Comparison of ENCODE assay signal across 18 cellular contexts in the genomic region with DNA sequence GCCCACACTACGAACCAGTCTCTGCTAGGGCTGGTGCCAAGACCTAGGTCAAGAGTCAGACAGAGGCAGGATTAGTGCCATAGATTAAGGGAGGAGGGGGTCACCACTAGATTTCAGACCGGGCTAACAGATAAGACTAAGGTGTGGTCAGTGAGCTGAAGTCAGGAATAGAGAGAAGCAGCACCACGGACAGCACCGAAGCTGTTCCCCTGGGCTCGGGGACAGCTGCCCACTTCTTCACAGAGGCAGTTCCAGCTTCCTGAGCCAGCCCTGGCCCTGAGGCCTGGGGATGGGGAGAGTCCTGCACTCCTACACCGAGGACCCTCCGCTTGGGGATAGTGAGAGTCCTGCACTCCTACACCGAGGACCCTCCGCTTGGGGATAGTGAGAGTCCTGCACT. TPM values are rescaled to one million over a fixed set of nuclear protein-coding genes. Genes with fewer than 3 reads are reported as not detected.
A peak's percentile ranks its signal among the peaks of the same experiment; 100 is the strongest.
DNase-seq lines count a peak whose midpoint lies in the region; TF ChIP-seq lines count a peak whose summit lies in the region.
"Had no signal": no experiment of that assay in that cellular context is flagged by ENCODE, and none has a peak within 500 bp of the region (broad histone marks: within the 10 kb centered on the region; RNA-seq: fewer than 3 reads in every experiment).

No MANE protein-coding gene starts in this region.

- CTCF ChIA-PET in A673 (lab: Charles Lee) = no interaction called here

- no TSS peak for BruUV-seq in A673 (replicated peaks; lab: Mats Ljungman, UMichigan)

- H3K14ac ChIP-seq in neuronal stem cell (ENCODE audit: low read length) = no peak overlapping the region

- no peak overlapping the region for H3K23ac ChIP-seq in neuronal stem cell (ENCODE audit: low read depth, low read length, poor library complexity)

- H3K4me3 ChIP-seq in A673 (ENCODE audit: low read depth, low read length, poor library complexity, severe bottlenecking) (no peak overlapping the region), neuronal stem cell (ENCODE audit: low read length in 2 of 2) (no peak overlapping the region)
- H3K4me3 ChIP-seq: skin epidermis had no signal

- H2BK12ac ChIP-seq in neuronal stem cell (ENCODE audit: low read length) = no peak overlapping the region

- no peak overlapping the region for H3K4me3 Mint-ChIP-seq in activated T-cell treated with anti-CD3 and anti-CD28 coated beads, Interleukin-2, amount 50 U/mL, for 24 hours
- H3K4me3 Mint-ChIP-seq: activated CD4-positive, alpha-beta memory T cell treated with anti-CD3 and anti-CD28 coated beads for 36 hours; effector memory CD8-positive, alpha-beta T cell; T-helper 17 cell had no signal

- peaks cover 3% of the 10 kb centered on the region for H3K4me1 Mint-ChIP-seq in activated T-cell treated with anti-CD3 and anti-CD28 coated beads, Interleukin-2, amount 50 U/mL, for 24 hours (ENCODE audit: low read depth)

- no CpG with 5 or more reads among the region's 9 CpGs for WGBS in neuronal stem cell (ENCODE audit: extremely low coverage in 2 of 2, insufficient read length in 2 of 2, insufficient replicate concordance in 1 of 2), 2 donors

- H4K91ac ChIP-seq in neuronal stem cell (ENCODE audit: low read depth, low read length, poor library complexity) = no peak overlapping the region

- no peaks in the 10 kb centered on the region for H3K4me1 ChIP-seq in A673 (ENCODE audit: insufficient read depth, low read length, poor library complexity, severe bottlenecking)
- H3K4me1 ChIP-seq in neuronal stem cell (ENCODE audit: control insufficient read depth in 2 of 2, insufficient read depth in 1 of 2, low read depth in 1 of 2, low read length in 2 of 2) = no peaks in the 10 kb centered on the region
- H3K4me1 ChIP-seq: parathyroid adenoma had no signal

- H2BK5ac ChIP-seq in neuronal stem cell (ENCODE audit: low read length) = no peak overlapping the region

- no peak overlapping the region for H4K8ac ChIP-seq in neuronal stem cell (ENCODE audit: low read depth, low read length)

- DNase-seq in A673 (ENCODE audit: low spot score) (peak; percentile 15), HuH-7 (ENCODE audit: low spot score) (peak; percentile 61), astrocyte of the hippocampus (ENCODE audit: low read depth, low spot score) (peak; percentile 48), left kidney (ENCODE audit: low read depth, low spot score) (peak; percentile 85), hepatic stellate cell (ENCODE audit: low spot score) (no peak), neuronal stem cell (ENCODE audit: low spot score) (no peak), H4 (ENCODE audit: low spot score) (no peak)
- DNase-seq in activated T-cell treated with anti-CD3 and anti-CD28 coated beads, Interleukin-2, amount 50 U/mL, for 24 hours = no peak
- DNase-seq: activated CD4-positive, alpha-beta memory T cell treated with anti-CD3 and anti-CD28 coated beads for 36 hours; activated naive CD4-positive, alpha-beta T cell treated with Interleukin-2 at 50 U/mL for 16 hours; effector memory CD8-positive, alpha-beta T cell; naive B cell; NCI-H510A treated with DMSO at 0.1 percent for 48 hours; SHP77 treated with DMSO at 0.1 percent for 48 hours; stimulated activated CD4-positive, alpha-beta T cell treated with anti-CD3 and anti-CD28 coated beads, Interleukin-4, amount 100 ng/mL, for 24 hours; T-helper 17 cell had no signal

- peaks cover 5% of the 10 kb centered on the region for H3K36me3 Mint-ChIP-seq in activated T-cell treated with anti-CD3 and anti-CD28 coated beads, Interleukin-2, amount 50 U/mL, for 24 hours (ENCODE audit: low read depth)
- H3K36me3 Mint-ChIP-seq: activated CD4-positive, alpha-beta memory T cell treated with anti-CD3 and anti-CD28 coated beads for 36 hours had no signal

- intact Hi-C loops in A673 (cut with micrococcal nuclease; ENCODE audit: unreplicated experiment) = no loop called here

- H3K79me1 ChIP-seq in neuronal stem cell (ENCODE audit: low read depth, low read length) = peaks cover 2% of the 10 kb centered on the region

- H3K27ac ChIP-seq in A673 (ENCODE audit: low read depth, low read length, poor library complexity, severe bottlenecking) (no peak overlapping the region), neuronal stem cell (replicated peaks; ENCODE audit: low read length) (no peak overlapping the region)
- H3K27ac ChIP-seq: parathyroid adenoma, skin epidermis had no signal

- no peak overlapping the region for H2BK15ac ChIP-seq in neuronal stem cell (ENCODE audit: low read length)

- no peak for TF ChIP-seq CTCF in A673 (conservative IDR thresholded peaks at IDR 0.05; ENCODE audit: low read depth, low read length)

- no peak overlapping the region for H3K4me2 ChIP-seq in neuronal stem cell (ENCODE audit: insufficient read depth, low read length, poor library complexity, severe bottlenecking)

- H3K9me3 Mint-ChIP-seq in activated T-cell treated with anti-CD3 and anti-CD28 coated beads, Interleukin-2, amount 50 U/mL, for 24 hours = peaks cover 8% of the 10 kb centered on the region

- POLR2A ChIA-PET in A673 (lab: Charles Lee; ENCODE audit: low non-redundant PET) = no interaction called here

- H3K27ac Mint-ChIP-seq in activated T-cell treated with anti-CD3 and anti-CD28 coated beads, Interleukin-2, amount 50 U/mL, for 24 hours = no peak overlapping the region
- H3K27ac Mint-ChIP-seq: activated CD4-positive, alpha-beta memory T cell treated with anti-CD3 and anti-CD28 coated beads for 36 hours; effector memory CD8-positive, alpha-beta T cell; T-helper 17 cell had no signal

- no peak overlapping the region for H2BK120ac ChIP-seq in neuronal stem cell (ENCODE audit: low read depth, low read length)

- H3K18ac ChIP-seq in neuronal stem cell (ENCODE audit: low read length) = no peak overlapping the region

- H3K9me3 ChIP-seq in A673 (ENCODE audit: low read depth, low read length, poor library complexity, severe bottlenecking) (peaks cover 19% of the 10 kb centered on the region), neuronal stem cell (replicated peaks in 1 of 2; ENCODE audit: control insufficient read depth in 2 of 2, insufficient read depth in 1 of 2, low read depth in 1 of 2, low read length in 2 of 2) (peaks cover 5 to 14% of the 10 kb centered on the region in 2 donors)

- H3K36me3 ChIP-seq in A673 (ENCODE audit: insufficient read depth, low read length, poor library complexity, severe bottlenecking) (no peaks in the 10 kb centered on the region), neuronal stem cell (replicated peaks in 1 of 2; ENCODE audit: control insufficient read depth in 2 of 2, insufficient read depth in 2 of 2, low read length in 2 of 2) (no peaks in the 10 kb centered on the region)

- H3K27me3 Mint-ChIP-seq in activated T-cell treated with anti-CD3 and anti-CD28 coated beads, Interleukin-2, amount 50 U/mL, for 24 hours = peaks cover 34% of the 10 kb centered on the region

- no peak overlapping the region for H3K9ac ChIP-seq in neuronal stem cell (ENCODE audit: low read depth, low read length, poor library complexity)
- H3K9ac ChIP-seq: parathyroid adenoma had no signal

- no peak overlapping the region for H2AFZ ChIP-seq in neuronal stem cell (ENCODE audit: low read length)
- H2AFZ ChIP-seq: parathyroid adenoma had no signal

- H3K27me3 ChIP-seq in A673 (replicated peaks; ENCODE audit: insufficient read depth, low read depth, low read length, poor library complexity) (peaks cover 2% of the 10 kb centered on the region), neuronal stem cell (ENCODE audit: control insufficient read depth in 3 of 3, insufficient read depth in 3 of 3, low read depth in 1 of 3, low read length in 3 of 3) (peaks cover 0 to 18% (median 0%) of the 10 kb centered on the region in 3 experiments)

- H3K4ac ChIP-seq in neuronal stem cell (ENCODE audit: low read length) = no peak overlapping the region

- H2AK5ac ChIP-seq in neuronal stem cell (ENCODE audit: low read depth, low read length) = no peak overlapping the region

RNA-seq across cellular contexts. Expression of a gene that starts 11.2 kb away (rescaled TPM):
- total RNA-seq in A673 (2021) = 2.0 and 2.8 TPM in 2 replicates
- 0.20 TPM for polyA plus RNA-seq in neuronal stem cell (2013, experiment 1 of 2)
- 0.22 TPM for polyA plus RNA-seq in neuronal stem cell (2013, experiment 2 of 2)
- total RNA-seq in H4 (2014; rRNA removed; shearing (Covaris generic)) = 0.43 and 0.81 TPM in 2 replicates

Comparison
In these comparisons a context has a peak if more than half of its experiments do, and no peak if none do; other contexts are left out.
1. DNase-seq: peak in A673 (single experiment), HuH-7 (single experiment), astrocyte of the hippocampus (single experiment) and left kidney (single experiment); none in activated T-cell treated with anti-CD3 and anti-CD28 coated beads, Interleukin-2, amount 50 U/mL, for 24 hours (single experiment), hepatic stellate cell (single experiment), neuronal stem cell (single experiment) and H4 (single experiment).